ENCODE assay signal across 19 cellular contexts in genomic region chr14:34072921-34073320, GRCh38.
"Had no signal": no experiment of that assay in that cellular context is flagged by ENCODE, and none has a peak within 500 bp of the region (broad histone marks: within the 10 kb centered on the region; RNA-seq: fewer than 3 reads in every experiment).

No MANE protein-coding gene starts in this region.

- H3K4me2 ChIP-seq: hepatocyte had no signal

- H3K4me1 ChIP-seq: vagina had no signal

- H2AFZ ChIP-seq: hepatocyte had no signal

- H3K9me3 ChIP-seq: vagina had no signal

- FAIRE-seq: kidney, small intestine had no signal

- DNase-seq: activated CD4-positive, alpha-beta memory T cell treated with anti-CD3 and anti-CD28 coated beads, Interleukin-2, amount 10 ng/mL, durations not matched to agents 7 days and 5 days; activated gamma-delta T cell treated with Interleukin-2 at 50 U/mL for 16 hours; activated naive CD8-positive, alpha-beta T cell treated with anti-CD3 and anti-CD28 coated beads, Interleukin-2, amount 10 ng/mL, durations not matched to agents 7 days and 5 days; activated T-cell treated with anti-CD3 and anti-CD28 coated beads, Interleukin-2, amount 50 U/mL, for 72 hours; anterior cingulate cortex; cerebellar nuclear complex; dermis blood vessel endothelial cell; kidney; left ventricle myocardium inferior; mesenchymal stem cell; occipital lobe; right cardiac atrium; small intestine; stimulated activated CD4-positive, alpha-beta T cell treated with anti-CD3 and anti-CD28 coated beads, Interleukin-1b, Interleukin-23, amount 100 ng/mL, for 48 hours had no signal

- H3K36me3 ChIP-seq: left ventricle myocardium inferior, tibial nerve, vagina had no signal

- H3K4me3 ChIP-seq: hepatocyte, left ventricle myocardium inferior, tibial nerve, vagina had no signal

- H3K27me3 ChIP-seq: hepatocyte, tibial nerve, vagina had no signal

- H3K27ac ChIP-seq: hepatocyte, left ventricle myocardium inferior, tibial nerve, vagina had no signal

- H3K79me2 ChIP-seq: hepatocyte had no signal

- ATAC-seq: activated T-cell treated with anti-CD3 and anti-CD28 coated beads, Interleukin-2, amount 50 U/mL, for 72 hours; natural killer cell treated with Interleukin-12 subunit alpha and Interleukin-12 subunit beta and Interleukin-15 and Interleukin-18, amount 100 ng/mL, for 72 hours; right cardiac atrium; stimulated activated memory B cell treated with anti-CD40 and anti-IgM and Interleukin-4, amounts not matched to agents 10 μg/mL and 1 μg/mL and 100 μg/mL, for 72 hours had no signal
